Comparison of ENCODE assay signal across 17 cellular contexts in the genomic region with DNA sequence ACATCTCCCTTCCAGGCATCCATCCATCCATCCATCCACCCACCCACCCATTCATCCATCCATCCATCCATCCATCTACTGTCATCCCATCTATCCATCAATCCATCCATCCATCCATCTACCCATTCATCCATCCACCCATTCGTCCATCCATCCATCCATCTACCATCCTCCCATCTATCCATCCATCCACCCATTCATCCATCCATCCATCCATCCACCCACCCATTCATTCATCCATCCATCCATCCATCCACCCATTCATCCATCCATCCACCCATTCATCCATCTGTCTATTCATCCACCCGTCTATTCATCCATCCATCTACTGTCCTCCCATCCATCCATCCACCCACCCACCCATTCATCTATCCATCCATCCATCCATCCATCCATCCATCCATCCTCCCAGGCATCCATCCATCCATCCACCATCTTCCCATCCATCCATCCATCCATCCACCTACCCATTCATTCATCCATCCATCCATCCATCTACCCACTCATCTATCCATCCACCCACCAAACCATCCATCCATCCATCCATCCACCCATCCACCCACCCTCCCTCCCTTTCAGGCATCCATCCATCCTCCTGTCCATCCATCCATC. TPM values are rescaled to one million over a fixed set of nuclear protein-coding genes. Genes with fewer than 3 reads are reported as not detected.
DNase-seq lines count a peak whose midpoint lies in the region; ATAC-seq and TF ChIP-seq lines count a peak whose summit lies in the region.
"Had no signal": no experiment of that assay in that cellular context is flagged by ENCODE, and none has a peak within 500 bp of the region (broad histone marks: within the 10 kb centered on the region; RNA-seq: fewer than 3 reads in every experiment).

No MANE protein-coding gene starts in this region.

- no peaks in the 10 kb centered on the region for H3K9me2 ChIP-seq in hepatocyte (replicated peaks; ENCODE audit: insufficient read depth)

- H4K91ac ChIP-seq in IMR-90 (ENCODE audit: insufficient read depth, low read depth, low read length): no peak overlapping the region

- H2BK120ac ChIP-seq in IMR-90 (ENCODE audit: low read depth, low read length): no peak overlapping the region

- H2BK20ac ChIP-seq in IMR-90 (ENCODE audit: low read depth, low read length): no peak overlapping the region

- no peak overlapping the region for H3K27ac ChIP-seq in CD8-positive, alpha-beta T cell (ENCODE audit: low read depth, low read length)
- H3K27ac ChIP-seq in IMR-90 (ENCODE audit: insufficient read depth, low read length) (no peak overlapping the region), hepatocyte (no peak overlapping the region)
- H3K27ac ChIP-seq: GM23248 had no signal

- H3K79me2 ChIP-seq in hepatocyte: no peaks in the 10 kb centered on the region

- in situ Hi-C loops in IMR-90 (cut with MboI; ENCODE audit: low sequenced_read_pairs): no loop called here

- H2AK5ac ChIP-seq in IMR-90 (ENCODE audit: low read depth, low read length): no peak overlapping the region

- no peaks in the 10 kb centered on the region for H3K9me3 ChIP-seq in CD8-positive, alpha-beta T cell (ENCODE audit: low read length)
- H3K9me3 ChIP-seq in IMR-90 (ENCODE audit: control insufficient read depth, insufficient read depth, low read length) (no peaks in the 10 kb centered on the region), hepatocyte (ENCODE audit: low read depth) (no peaks in the 10 kb centered on the region)

- no peak overlapping the region for H4K5ac ChIP-seq in IMR-90 (ENCODE audit: low read depth, low read length)

- H3K27me3 ChIP-seq in CD8-positive, alpha-beta T cell (ENCODE audit: insufficient read depth, low read length): no peaks in the 10 kb centered on the region
- H3K27me3 ChIP-seq in IMR-90 (ENCODE audit: control insufficient read depth, insufficient read depth, low read length) (no peaks in the 10 kb centered on the region), hepatocyte (no peaks in the 10 kb centered on the region)

- DNase-seq in CD14-positive monocyte (ENCODE audit: low spot score): peak; percentile 19
- DNase-seq in CD8-positive, alpha-beta T cell: no peak
- no peak for DNase-seq in IMR-90
- no peak for DNase-seq in endothelial cell (ENCODE audit: low spot score)
- DNase-seq in hepatocyte (ENCODE audit: low spot score): no peak
- DNase-seq in activated CD4-positive, CD25-positive, alpha-beta regulatory T cell (lab: John Stamatoyannopoulos, UW): no peak
- DNase-seq in HT-29 (ENCODE audit: low spot score): no peak
- DNase-seq: CD4-positive, CD25-positive, alpha-beta regulatory T cell; DMS 273 treated with DMSO at 0.1 percent for 48 hours; EL; GDM1; GM23248; HCEC 1CT; HFFc6 had no signal

- TF ChIP-seq CTCF in CD14-positive monocyte (IDR thresholded peaks at IDR 0.05) (no peak), IMR-90 (conservative IDR thresholded peaks at IDR 0.05; ENCODE audit: low read depth, low read length) (no peak), endothelial cell (IDR thresholded peaks at IDR 0.05; ENCODE audit: unreplicated experiment) (no peak), hepatocyte (IDR thresholded peaks at IDR 0.05; ENCODE audit: poor library complexity) (no peak)
- no peak for TF ChIP-seq CTCF in CD8-positive, alpha-beta T cell (IDR thresholded peaks at IDR 0.05)

- intact Hi-C loops in CD14-positive monocyte (cut with micrococcal nuclease): no loop called here
- intact Hi-C loops in CD8-positive, alpha-beta T cell (cut with DNase I, micrococcal nuclease): no loop called here
- intact Hi-C loops in IMR-90 (cut with micrococcal nuclease): no loop called here

- no peaks in the 10 kb centered on the region for H3K9me1 ChIP-seq in IMR-90 (ENCODE audit: insufficient read depth, low read length)

- H3K27ac Mint-ChIP-seq in CD14-positive monocyte (no peak overlapping the region), endothelial cell (ENCODE audit: unreplicated experiment) (peak overlapping the region; percentile 6)
- H3K27ac Mint-ChIP-seq in CD8-positive, alpha-beta T cell: peak overlapping the region; percentile 30
- H3K27ac Mint-ChIP-seq: CD4-positive, CD25-positive, alpha-beta regulatory T cell; HFFc6 had no signal

- H3K4me1 Mint-ChIP-seq in CD14-positive monocyte (peaks cover 32% of the 10 kb centered on the region), endothelial cell (ENCODE audit: unreplicated experiment) (peaks cover 3% of the 10 kb centered on the region)
- peaks cover 9% of the 10 kb centered on the region for H3K4me1 Mint-ChIP-seq in CD8-positive, alpha-beta T cell (ENCODE audit: low read depth)
- H3K4me1 Mint-ChIP-seq: CD4-positive, CD25-positive, alpha-beta regulatory T cell had no signal

- no peak overlapping the region for H3K4ac ChIP-seq in IMR-90 (ENCODE audit: low read depth, low read length)

- no peak for TF ChIP-seq POLR2A in IMR-90 (IDR thresholded peaks at IDR 0.05; ENCODE audit: low read depth, low read length)

- H3K79me1 ChIP-seq in IMR-90 (ENCODE audit: low read depth in 1 of 2, low read length in 2 of 2): peaks cover 0 to 50% of the 10 kb centered on the region in 2 experiments; a peak in 3 of 4 replicates

- H2AFZ ChIP-seq in IMR-90 (replicated peaks; ENCODE audit: low read length, poor library complexity): no peak overlapping the region
- H2AFZ ChIP-seq in hepatocyte: no peak overlapping the region
- H2AFZ ChIP-seq: GM23248 had no signal

- no peak overlapping the region for H3K9ac ChIP-seq in IMR-90 (ENCODE audit: low read depth, low read length)
- H3K9ac ChIP-seq: GM23248 had no signal

- H3K14ac ChIP-seq in IMR-90 (replicated peaks; ENCODE audit: low read depth, low read length): no peak overlapping the region

- H3K36me3 Mint-ChIP-seq in CD14-positive monocyte (peaks cover 8 to 38% of the 10 kb centered on the region in 2 donors), endothelial cell (ENCODE audit: low read depth, unreplicated experiment) (no peaks in the 10 kb centered on the region)
- H3K36me3 Mint-ChIP-seq in CD8-positive, alpha-beta T cell: no peaks in the 10 kb centered on the region
- H3K36me3 Mint-ChIP-seq: CD4-positive, CD25-positive, alpha-beta regulatory T cell; CD8-positive, alpha-beta memory T cell had no signal

- CTCF ChIA-PET in CD8-positive, alpha-beta T cell (lab: Charles Lee): no interaction called here
- CTCF ChIA-PET in IMR-90 (lab: Yijun Ruan, JAX): no interaction called here

- peaks cover 19% of the 10 kb centered on the region for H3K4me1 ChIP-seq in CD8-positive, alpha-beta T cell (ENCODE audit: insufficient read depth, low read length)
- no peaks in the 10 kb centered on the region; the same call in 1 of the 2 replicates for H3K4me1 ChIP-seq in IMR-90 (ENCODE audit: control insufficient read depth, insufficient read depth, low read length)
- no peaks in the 10 kb centered on the region for H3K4me1 ChIP-seq in hepatocyte (ENCODE audit: insufficient read depth)

- no peak overlapping the region for H3K23ac ChIP-seq in IMR-90 (ENCODE audit: low read depth, low read length)

- peaks cover 0 to 2% (median 0%) of the 10 kb centered on the region in 7 donors for H3K9me3 Mint-ChIP-seq in CD14-positive monocyte
- no peaks in the 10 kb centered on the region for H3K9me3 Mint-ChIP-seq in CD8-positive, alpha-beta T cell
- no peaks in the 10 kb centered on the region for H3K9me3 Mint-ChIP-seq in endothelial cell (ENCODE audit: unreplicated experiment)
- H3K9me3 Mint-ChIP-seq: CD4-positive, CD25-positive, alpha-beta regulatory T cell; CD8-positive, alpha-beta memory T cell; HFFc6 had no signal

- H4K20me1 ChIP-seq in IMR-90 (ENCODE audit: insufficient read depth, low read length) (peaks cover 55% of the 10 kb centered on the region), hepatocyte (ENCODE audit: insufficient read depth, poor library complexity, severe bottlenecking) (no peaks in the 10 kb centered on the region)

- BruUV-seq in IMR-90 (replicated peaks; lab: Mats Ljungman, UMichigan): no TSS peak

- peak overlapping the region; percentile 19 for H2BK5ac ChIP-seq in IMR-90 (ENCODE audit: low read depth, low read length, poor library complexity, severe bottlenecking)

- peaks cover 0 to 5% (median 5%) of the 10 kb centered on the region in 3 donors for H3K27me3 Mint-ChIP-seq in CD14-positive monocyte (ENCODE audit: low read depth in 3 of 3)
- no peaks in the 10 kb centered on the region for H3K27me3 Mint-ChIP-seq in CD8-positive, alpha-beta T cell (ENCODE audit: low read depth)
- peaks cover 4% of the 10 kb centered on the region for H3K27me3 Mint-ChIP-seq in endothelial cell (ENCODE audit: unreplicated experiment)
- H3K27me3 Mint-ChIP-seq: CD4-positive, CD25-positive, alpha-beta regulatory T cell; CD8-positive, alpha-beta memory T cell had no signal

- no peak overlapping the region for H2AK9ac ChIP-seq in IMR-90 (replicated peaks; ENCODE audit: low read depth, low read length, poor library complexity)

- H2BK15ac ChIP-seq in IMR-90 (ENCODE audit: low read depth, low read length): no peak overlapping the region

- H3K36me3 ChIP-seq in CD8-positive, alpha-beta T cell (ENCODE audit: insufficient read depth, low read length): no peaks in the 10 kb centered on the region
- H3K36me3 ChIP-seq in IMR-90 (ENCODE audit: control insufficient read depth, insufficient read depth, low read length) (peaks cover 23% of the 10 kb centered on the region), hepatocyte (replicated peaks; ENCODE audit: insufficient read depth, low read depth) (no peaks in the 10 kb centered on the region)

- no peak overlapping the region for H3K4me3 ChIP-seq in CD8-positive, alpha-beta T cell (ENCODE audit: low read depth, low read length)
- H3K4me3 ChIP-seq in IMR-90 (ENCODE audit: insufficient read depth, low read depth, low read length) (no peak overlapping the region), hepatocyte (no peak overlapping the region)
- H3K4me3 ChIP-seq: GM12878, GM23248 had no signal

- H3K4me2 ChIP-seq in IMR-90 (ENCODE audit: low read depth, low read length): no peak overlapping the region
- no peak overlapping the region for H3K4me2 ChIP-seq in hepatocyte

- 95 to 100% methylated on average over 1 to 2 of the region's 2 CpGs for WGBS in IMR-90 (ENCODE audit: extremely low coverage in 2 of 2, insufficient read length in 1 of 2), 2 experiments
- WGBS in hepatocyte (ENCODE audit: low lambda C conversion rate, missing lambda C conversion rate): 97% methylated on average over 2 of the region's 2 CpGs

- H3K4me3 Mint-ChIP-seq in CD14-positive monocyte (no peak overlapping the region), endothelial cell (ENCODE audit: unreplicated experiment) (peak overlapping the region; percentile 26)
- H3K4me3 Mint-ChIP-seq in CD8-positive, alpha-beta T cell: no peak overlapping the region
- H3K4me3 Mint-ChIP-seq: HFFc6 had no signal

- H4K8ac ChIP-seq in IMR-90 (ENCODE audit: low read depth in 2 of 2, low read length in 2 of 2): no peak overlapping the region

- no peak for ATAC-seq in CD8-positive, alpha-beta T cell
- no peak for ATAC-seq in IMR-90 (ENCODE audit: low read depth)
- no peak for ATAC-seq in HG03442 (IDR thresholded peaks at IDR 0.05; ENCODE audit: unreplicated experiment)
- ATAC-seq: GM12878 had no signal

- no peak overlapping the region for H3K56ac ChIP-seq in IMR-90 (ENCODE audit: extremely low read depth, insufficient read depth, low read length)

- H3K18ac ChIP-seq in IMR-90 (ENCODE audit: low read depth, low read length): no peak overlapping the region

- dilution Hi-C loops in IMR-90 (cut with HindIII; ENCODE audit: low sequenced_read_pairs, unreplicated experiment): no loop called here

- POLR2A ChIA-PET in CD8-positive, alpha-beta T cell (lab: Charles Lee): no interaction called here
- POLR2A ChIA-PET in IMR-90 (lab: Charles Lee; ENCODE audit: unreplicated experiment): no interaction called here

- no peak for TF ChIP-seq RAD21 in IMR-90 (IDR thresholded peaks at IDR 0.05; ENCODE audit: low read length)

RNA-seq across cellular contexts. Expression of a gene that starts 33.7 kb away (rescaled TPM):
- 1 to 10 TPM; 3.1 to 6.8 TPM for polyA plus RNA-seq in CD14-positive monocyte
- total RNA-seq in CD8-positive, alpha-beta T cell: 1 to 10 TPM; 7.7 to 9.4 TPM
- 14.4 and 14.9 TPM in 2 replicates for total RNA-seq in IMR-90 (2012; rRNA removed)
- 22.3 and 24.1 TPM in 2 replicates for polyA plus RNA-seq in IMR-90 (2012; rRNA removed)
- polyA plus RNA-seq in IMR-90 (2012; cell fraction: cytosol; rRNA removed): 14.5 and 18.6 TPM in 2 replicates
- 66.7 and 137 TPM in 2 replicates for polyA plus RNA-seq in IMR-90 (2012; cell fraction: nucleus; rRNA removed; ENCODE audit: low replicate concordance)
- total RNA-seq in endothelial cell (ENCODE audit: unreplicated experiment): 55.2 TPM
- 8.7 and 9.0 TPM in 2 replicates for total RNA-seq in hepatocyte
- polyA plus RNA-seq in hepatocyte: 9.8 and 12.5 TPM in 2 replicates
- total RNA-seq in HT-29 (2014; rRNA removed; shearing (Covaris generic)): 93.1 and 106 TPM in 2 replicates
- total RNA-seq: GM12878 had no signal
- polyA plus RNA-seq: GM12878 had no signal

Comparison
In these comparisons a context has a peak if more than half of its experiments do, and no peak if none do; other contexts are left out.
1. H3K27ac Mint-ChIP-seq: peak in CD8-positive, alpha-beta T cell (single experiment) and endothelial cell (single experiment); none in CD14-positive monocyte (0 of 7).